ENCODE assay signal across 12 cellular contexts in genomic region chrX:20595928-20596550, GRCh38.
DNase-seq lines count a peak whose midpoint lies in the region; ATAC-seq and TF ChIP-seq lines count a peak whose summit lies in the region.
"Had no signal": no experiment of that assay in that cellular context is flagged by ENCODE, and none has a peak within 500 bp of the region (broad histone marks: within the 10 kb centered on the region; RNA-seq: fewer than 3 reads in every experiment).

No MANE protein-coding gene starts in this region.

- no peaks in the 10 kb centered on the region for H3K79me2 ChIP-seq in GM23338 (replicated peaks; ENCODE audit: insufficient read depth)

- DNase-seq in A172 (ENCODE audit: low spot score) = peak; percentile 13
- DNase-seq in GM23338 (ENCODE audit: low spot score) = peak; percentile 0
- DNase-seq in activated T-helper 1 cell treated with anti-CD3 and anti-CD28 coated beads, Interleukin-12 subunit alpha, Interleukin-12 subunit beta, Interleukin-2, Interleukin-4 antibody, amounts not matched to agents 30 ng/mL and 10 ng/mL and 1 ng/mL, durations not matched to agents 14 hours and 24 hours and 36 hours (ENCODE audit: low spot score) = peak; percentile 0
- no peak for DNase-seq in NCI-H2227 (lab: John Stamatoyannopoulos, UW; ENCODE audit: unreplicated experiment)
- no peak for DNase-seq in cerebellum (ENCODE audit: low spot score)
- no peak for DNase-seq in DMS 273 (lab: John Stamatoyannopoulos, UW; ENCODE audit: unreplicated experiment)
- DNase-seq in DMS 273 treated with DMSO at 0.1 percent for 48 hours (lab: John Stamatoyannopoulos, UW) = no peak
- DNase-seq: CD8-positive, alpha-beta memory T cell; NCI-H1105 treated with DMSO at 0.1 percent for 48 hours had no signal

- H3K27me3 ChIP-seq in GM23338 (ENCODE audit: insufficient read depth) = no peaks in the 10 kb centered on the region
- H3K27me3 ChIP-seq: ascending aorta had no signal

- H3K4me1 ChIP-seq in GM23338 (ENCODE audit: insufficient read depth) (no peaks in the 10 kb centered on the region), mesodermal cell (ENCODE audit: control insufficient read depth, insufficient read depth, low read length, poor library complexity, severe bottlenecking) (peaks cover 11% of the 10 kb centered on the region)
- H3K4me1 ChIP-seq: ascending aorta had no signal

- TF ChIP-seq CTCF in GM23338 (conservative IDR thresholded peaks at IDR 0.05; ENCODE audit: low read depth in 2 of 2) = no peak

- H3K36me3 Mint-ChIP-seq in GM23338 (ENCODE audit: low read depth) = no peaks in the 10 kb centered on the region
- no peaks in the 10 kb centered on the region for H3K36me3 Mint-ChIP-seq in activated T-helper 1 cell treated with anti-CD3 and anti-CD28 coated beads, Interleukin-12 subunit alpha, Interleukin-12 subunit beta, Interleukin-2, Interleukin-4 antibody, amounts not matched to agents 30 ng/mL and 10 ng/mL and 1 ng/mL, durations not matched to agents 14 hours and 24 hours and 36 hours (ENCODE audit: low read depth)
- H3K36me3 Mint-ChIP-seq: CD8-positive, alpha-beta memory T cell; naive thymus-derived CD4-positive, alpha-beta T cell had no signal

- 90 to 100% methylated on average over 1 to 4 of the region's 6 CpGs for WGBS in mesodermal cell (ENCODE audit: insufficient coverage in 2 of 2), 2 experiments

- H3K9me3 ChIP-seq in mesodermal cell (ENCODE audit: control insufficient read depth, low read length) = no peaks in the 10 kb centered on the region
- H3K9me3 ChIP-seq: ascending aorta had no signal

- H3K4me2 ChIP-seq in GM23338 = no peak overlapping the region

- intact Hi-C loops in activated T-helper 1 cell treated with anti-CD3 and anti-CD28 coated beads, Interleukin-12 subunit alpha, Interleukin-12 subunit beta, Interleukin-2, Interleukin-4 antibody, amounts not matched to agents 30 ng/mL and 10 ng/mL and 1 ng/mL, durations not matched to agents 14 hours and 24 hours and 36 hours (cut with micrococcal nuclease) = loop anchor here (1.0 to 10.0 kb wide), 8 partner anchors 29 to 1179 kb away; partner anchors contain the start of genes CNKSR2 and EIF1AX

- no peaks in the 10 kb centered on the region for H4K20me1 ChIP-seq in GM23338 (replicated peaks; ENCODE audit: insufficient read depth)

- peaks cover 3% of the 10 kb centered on the region for H3K27me3 Mint-ChIP-seq in GM23338 (ENCODE audit: insufficient read depth, low read depth, poor library complexity)
- H3K27me3 Mint-ChIP-seq in activated T-helper 1 cell treated with anti-CD3 and anti-CD28 coated beads, Interleukin-12 subunit alpha, Interleukin-12 subunit beta, Interleukin-2, Interleukin-4 antibody, amounts not matched to agents 30 ng/mL and 10 ng/mL and 1 ng/mL, durations not matched to agents 14 hours and 24 hours and 36 hours (ENCODE audit: insufficient read depth) = no peaks in the 10 kb centered on the region

- H3K9me3 Mint-ChIP-seq in GM23338 = no peaks in the 10 kb centered on the region; the same call in 2 of the 3 replicates
- no peaks in the 10 kb centered on the region for H3K9me3 Mint-ChIP-seq in activated T-helper 1 cell treated with anti-CD3 and anti-CD28 coated beads, Interleukin-12 subunit alpha, Interleukin-12 subunit beta, Interleukin-2, Interleukin-4 antibody, amounts not matched to agents 30 ng/mL and 10 ng/mL and 1 ng/mL, durations not matched to agents 14 hours and 24 hours and 36 hours
- H3K9me3 Mint-ChIP-seq: CD8-positive, alpha-beta memory T cell had no signal

- peak; percentile 37; the same call in 2 of the 3 replicates for ATAC-seq in GM23338
- ATAC-seq: naive thymus-derived CD4-positive, alpha-beta T cell had no signal

- no peak overlapping the region for H3K4me3 ChIP-seq in GM23338
- H3K4me3 ChIP-seq in mesodermal cell (ENCODE audit: extremely low read depth, insufficient read depth, low read length, poor library complexity, severe bottlenecking) = no peak overlapping the region
- H3K4me3 ChIP-seq: ascending aorta had no signal

- no peak overlapping the region for H3K27ac Mint-ChIP-seq in GM23338
- H3K27ac Mint-ChIP-seq in activated T-helper 1 cell treated with anti-CD3 and anti-CD28 coated beads, Interleukin-12 subunit alpha, Interleukin-12 subunit beta, Interleukin-2, Interleukin-4 antibody, amounts not matched to agents 30 ng/mL and 10 ng/mL and 1 ng/mL, durations not matched to agents 14 hours and 24 hours and 36 hours = peak overlapping the region; percentile 61
- H3K27ac Mint-ChIP-seq: CD8-positive, alpha-beta memory T cell; naive thymus-derived CD4-positive, alpha-beta T cell had no signal

- no peak overlapping the region for H2AFZ ChIP-seq in GM23338

- peaks cover 11% of the 10 kb centered on the region; the same call in 2 of the 3 replicates for H3K4me1 Mint-ChIP-seq in GM23338
- H3K4me1 Mint-ChIP-seq in activated T-helper 1 cell treated with anti-CD3 and anti-CD28 coated beads, Interleukin-12 subunit alpha, Interleukin-12 subunit beta, Interleukin-2, Interleukin-4 antibody, amounts not matched to agents 30 ng/mL and 10 ng/mL and 1 ng/mL, durations not matched to agents 14 hours and 24 hours and 36 hours (ENCODE audit: low read depth) = peaks cover 25% of the 10 kb centered on the region
- H3K4me1 Mint-ChIP-seq: CD8-positive, alpha-beta memory T cell had no signal

- H3K36me3 ChIP-seq in GM23338 (ENCODE audit: insufficient read depth) (no peaks in the 10 kb centered on the region), mesodermal cell (ENCODE audit: control insufficient read depth, insufficient read depth, low read length) (no peaks in the 10 kb centered on the region)
- H3K36me3 ChIP-seq: ascending aorta had no signal

- H3K27ac ChIP-seq in GM23338 (ENCODE audit: low read depth) = no peak overlapping the region
- H3K27ac ChIP-seq in mesodermal cell (ENCODE audit: low read depth, low read length, severe bottlenecking) = peak overlapping the region; percentile 49
- H3K27ac ChIP-seq: ascending aorta had no signal

- H3F3A ChIP-seq in GM23338 (replicated peaks; ENCODE audit: low read depth) = no peaks in the 10 kb centered on the region

- H3K9me2 ChIP-seq in GM23338 (ENCODE audit: insufficient read depth) = no peaks in the 10 kb centered on the region

- no peak overlapping the region for H3K4me3 Mint-ChIP-seq in GM23338
- peak overlapping the region; percentile 37 for H3K4me3 Mint-ChIP-seq in activated T-helper 1 cell treated with anti-CD3 and anti-CD28 coated beads, Interleukin-12 subunit alpha, Interleukin-12 subunit beta, Interleukin-2, Interleukin-4 antibody, amounts not matched to agents 30 ng/mL and 10 ng/mL and 1 ng/mL, durations not matched to agents 14 hours and 24 hours and 36 hours
- H3K4me3 Mint-ChIP-seq: CD8-positive, alpha-beta memory T cell had no signal

TF ChIP-seq in GM23338, 12 proteins besides CTCF, POLR2A, EP300 and RAD21 (continues in another document):
- TF ChIP-seq ZNF331 (CRISPR knock-in tag; IDR thresholded peaks at IDR 0.05; ENCODE audit: low read depth) (no peak), ETS1 (IDR thresholded peaks at IDR 0.05) (no peak), EZH2 (IDR thresholded peaks at IDR 0.05; ENCODE audit: low read depth, unreplicated experiment) (no peak)

Comparison
In these comparisons a context has a peak if more than half of its experiments do, and no peak if none do; other contexts are left out.
1. DNase-seq: peak in A172 (single experiment), GM23338 (single experiment) and activated T-helper 1 cell treated with anti-CD3 and anti-CD28 coated beads, Interleukin-12 subunit alpha, Interleukin-12 subunit beta, Interleukin-2, Interleukin-4 antibody, amounts not matched to agents 30 ng/mL and 10 ng/mL and 1 ng/mL, durations not matched to agents 14 hours and 24 hours and 36 hours (single experiment); none in NCI-H2227 (single experiment), cerebellum (single experiment), DMS 273 (single experiment) and DMS 273 treated with DMSO at 0.1 percent for 48 hours (single experiment).